In the genomic region with DNA sequence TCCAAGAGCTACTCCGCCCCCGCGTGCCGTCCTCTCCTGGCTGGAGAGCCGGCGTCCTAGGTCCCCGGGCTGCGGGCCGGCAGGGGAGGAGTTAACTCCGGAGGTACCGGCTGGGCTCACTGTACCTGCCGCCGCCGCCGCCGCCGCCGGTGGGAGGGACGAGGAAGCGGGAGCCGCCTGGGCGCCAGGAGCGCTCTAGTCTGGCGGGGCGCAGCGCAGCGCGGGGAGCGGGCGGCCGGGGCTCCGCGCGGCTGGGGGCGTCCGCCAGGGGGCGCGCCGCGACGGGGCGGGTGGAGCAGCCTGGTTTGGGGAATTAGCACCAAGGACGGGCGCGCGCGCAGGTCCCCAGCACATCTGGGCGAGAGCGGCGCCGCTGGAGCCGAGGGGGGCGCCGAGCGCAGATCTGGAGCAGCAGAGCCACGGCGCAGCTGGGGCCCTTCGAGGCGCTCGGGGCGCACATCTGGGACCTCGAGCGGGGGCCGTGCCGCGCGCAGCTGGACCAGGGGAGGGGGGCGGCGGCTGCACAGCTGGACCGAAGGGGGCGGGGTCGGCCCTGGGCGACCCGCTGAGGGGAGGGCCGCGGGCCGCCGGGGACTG, we compare ENCODE assay signal across 1 cellular context.
A peak's percentile ranks its signal among the peaks of the same experiment; 100 is the strongest.
TF ChIP-seq lines count a peak whose summit lies in the region.

TSS of gene NXPH3 (plus strand) at position 348 of the 597 bp plus-strand sequence. CDS start 349 bp downstream, outside the sequence.

TF ChIP-seq in K562, 482 proteins besides CTCF, POLR2A, EP300 and RAD21 (continued from another document and continues in another):
- TF ChIP-seq, protein P1, sequence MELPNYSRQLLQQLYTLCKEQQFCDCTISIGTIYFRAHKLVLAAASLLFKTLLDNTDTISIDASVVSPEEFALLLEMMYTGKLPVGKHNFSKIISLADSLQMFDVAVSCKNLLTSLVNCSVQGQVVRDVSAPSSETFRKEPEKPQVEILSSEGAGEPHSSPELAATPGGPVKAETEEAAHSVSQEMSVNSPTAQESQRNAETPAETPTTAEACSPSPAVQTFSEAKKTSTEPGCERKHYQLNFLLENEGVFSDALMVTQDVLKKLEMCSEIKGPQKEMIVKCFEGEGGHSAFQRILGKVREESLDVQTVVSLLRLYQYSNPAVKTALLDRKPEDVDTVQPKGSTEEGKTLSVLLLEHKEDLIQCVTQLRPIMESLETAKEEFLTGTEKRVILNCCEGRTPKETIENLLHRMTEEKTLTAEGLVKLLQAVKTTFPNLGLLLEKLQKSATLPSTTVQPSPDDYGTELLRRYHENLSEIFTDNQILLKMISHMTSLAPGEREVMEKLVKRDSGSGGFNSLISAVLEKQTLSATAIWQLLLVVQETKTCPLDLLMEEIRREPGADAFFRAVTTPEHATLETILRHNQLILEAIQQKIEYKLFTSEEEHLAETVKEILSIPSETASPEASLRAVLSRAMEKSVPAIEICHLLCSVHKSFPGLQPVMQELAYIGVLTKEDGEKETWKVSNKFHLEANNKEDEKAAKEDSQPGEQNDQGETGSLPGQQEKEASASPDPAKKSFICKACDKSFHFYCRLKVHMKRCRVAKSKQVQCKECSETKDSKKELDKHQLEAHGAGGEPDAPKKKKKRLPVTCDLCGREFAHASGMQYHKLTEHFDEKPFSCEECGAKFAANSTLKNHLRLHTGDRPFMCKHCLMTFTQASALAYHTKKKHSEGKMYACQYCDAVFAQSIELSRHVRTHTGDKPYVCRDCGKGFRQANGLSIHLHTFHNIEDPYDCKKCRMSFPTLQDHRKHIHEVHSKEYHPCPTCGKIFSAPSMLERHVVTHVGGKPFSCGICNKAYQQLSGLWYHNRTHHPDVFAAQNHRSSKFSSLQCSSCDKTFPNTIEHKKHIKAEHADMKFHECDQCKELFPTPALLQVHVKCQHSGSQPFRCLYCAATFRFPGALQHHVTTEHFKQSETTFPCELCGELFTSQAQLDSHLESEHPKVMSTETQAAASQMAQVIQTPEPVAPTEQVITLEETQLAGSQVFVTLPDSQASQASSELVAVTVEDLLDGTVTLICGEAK (IDR thresholded peaks at IDR 0.05) = no peak
- TF ChIP-seq, protein P1 (CRISPR knock-in tag; IDR thresholded peaks at IDR 0.05) = no peak
- TF ChIP-seq SNIP1 (IDR thresholded peaks at IDR 0.05; ENCODE audit: low read depth) (no peak), MTA1 (IDR thresholded peaks at IDR 0.05; ENCODE audit: borderline replicate concordance) (no peak), SMARCB1 (IDR thresholded peaks at IDR 0.05; ENCODE audit: insufficient read length, low read depth) (no peak), BRF1 (IDR thresholded peaks at IDR 0.05; ENCODE audit: borderline replicate concordance, extremely low read depth, insufficient read length) (no peak), L3MBTL2 (IDR thresholded peaks at IDR 0.05) (peak; percentile 50; the same call in 1 of the 2 replicates), FOXK2 (conservative IDR thresholded peaks at IDR 0.05 in 1 of 2, IDR thresholded peaks at IDR 0.05 in 1 of 2; ENCODE audit: low read depth in 2 of 2) (no peak), DNMT1 (IDR thresholded peaks at IDR 0.05) (no peak), CEBPG (CRISPR knock-in tag; IDR thresholded peaks at IDR 0.05) (no peak), CEBPG (tag; conservative IDR thresholded peaks at IDR 0.05 in 1 of 2, IDR thresholded peaks at IDR 0.05 in 1 of 2) (no peak), RREB1 (CRISPR knock-in tag; IDR thresholded peaks at IDR 0.05) (no peak), ZNF175 (CRISPR knock-in tag; IDR thresholded peaks at IDR 0.05; ENCODE audit: low read depth) (no peak), SPI1 (IDR thresholded peaks at IDR 0.05; ENCODE audit: borderline replicate concordance, low read depth, low read length) (no peak), EP400 (IDR thresholded peaks at IDR 0.05) (no peak), NCOA6 (IDR thresholded peaks at IDR 0.05) (no peak), SIRT6 (IDR thresholded peaks at IDR 0.05; ENCODE audit: low read depth, low read length) (no peak), ARID4B (CRISPR knock-in tag; IDR thresholded peaks at IDR 0.05) (peak; percentile 78), CREB1 (IDR thresholded peaks at IDR 0.05) (no peak), CREB1 (CRISPR knock-in tag; IDR thresholded peaks at IDR 0.05) (no peak), COPS2 (conservative IDR thresholded peaks at IDR 0.05) (no peak), PHF21A (IDR thresholded peaks at IDR 0.05; ENCODE audit: borderline replicate concordance, low read depth) (no peak), ZNF780A (CRISPR knock-in tag; IDR thresholded peaks at IDR 0.05) (no peak), ZNF277 (CRISPR knock-in tag; IDR thresholded peaks at IDR 0.05; ENCODE audit: borderline replicate concordance) (no peak), FOXJ2 (tag; IDR thresholded peaks at IDR 0.05) (no peak)
- TF ChIP-seq, protein P2, sequence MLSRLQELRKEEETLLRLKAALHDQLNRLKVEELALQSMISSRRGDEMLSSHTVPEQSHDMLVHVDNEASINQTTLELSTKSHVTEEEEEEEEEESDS (CRISPR knock-in tag; IDR thresholded peaks at IDR 0.05) = no peak
- TF ChIP-seq, protein P3, sequence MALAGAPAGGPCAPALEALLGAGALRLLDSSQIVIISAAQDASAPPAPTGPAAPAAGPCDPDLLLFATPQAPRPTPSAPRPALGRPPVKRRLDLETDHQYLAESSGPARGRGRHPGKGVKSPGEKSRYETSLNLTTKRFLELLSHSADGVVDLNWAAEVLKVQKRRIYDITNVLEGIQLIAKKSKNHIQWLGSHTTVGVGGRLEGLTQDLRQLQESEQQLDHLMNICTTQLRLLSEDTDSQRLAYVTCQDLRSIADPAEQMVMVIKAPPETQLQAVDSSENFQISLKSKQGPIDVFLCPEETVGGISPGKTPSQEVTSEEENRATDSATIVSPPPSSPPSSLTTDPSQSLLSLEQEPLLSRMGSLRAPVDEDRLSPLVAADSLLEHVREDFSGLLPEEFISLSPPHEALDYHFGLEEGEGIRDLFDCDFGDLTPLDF (CRISPR knock-in tag; IDR thresholded peaks at IDR 0.05) = no peak
- TF ChIP-seq, protein P4, sequence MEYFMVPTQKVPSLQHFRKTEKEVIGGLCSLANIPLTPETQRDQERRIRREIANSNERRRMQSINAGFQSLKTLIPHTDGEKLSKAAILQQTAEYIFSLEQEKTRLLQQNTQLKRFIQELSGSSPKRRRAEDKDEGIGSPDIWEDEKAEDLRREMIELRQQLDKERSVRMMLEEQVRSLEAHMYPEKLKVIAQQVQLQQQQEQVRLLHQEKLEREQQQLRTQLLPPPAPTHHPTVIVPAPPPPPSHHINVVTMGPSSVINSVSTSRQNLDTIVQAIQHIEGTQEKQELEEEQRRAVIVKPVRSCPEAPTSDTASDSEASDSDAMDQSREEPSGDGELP (CRISPR knock-in tag; IDR thresholded peaks at IDR 0.05; ENCODE audit: borderline replicate concordance) = peak; percentile 80; the same call in 1 of the 2 replicates
